1 cellular context compared by ENCODE assay signal in genomic region chr17:82414548-82415281, GRCh38.
TF ChIP-seq lines count a peak whose summit lies in the region.

No MANE protein-coding gene starts in this region.

TF ChIP-seq in K562, 482 proteins besides CTCF, POLR2A, EP300 and RAD21 (continued from another document and continues in another):
- 0 out of 2 replicates have a peak, but pooled peaks have one; percentile 11 for TF ChIP-seq TAL1 (IDR thresholded peaks at IDR 0.05)
- TF ChIP-seq LEF1 (IDR thresholded peaks at IDR 0.05): 0 out of 2 replicates have a peak, but pooled peaks have one; percentile 18
- TF ChIP-seq SREBF1 (IDR thresholded peaks at IDR 0.05; ENCODE audit: borderline replicate concordance, low read depth, low read length): no peak
- no peak for TF ChIP-seq ARID3B (CRISPR knock-in tag; IDR thresholded peaks at IDR 0.05; ENCODE audit: borderline replicate concordance)
- TF ChIP-seq, protein P1, sequence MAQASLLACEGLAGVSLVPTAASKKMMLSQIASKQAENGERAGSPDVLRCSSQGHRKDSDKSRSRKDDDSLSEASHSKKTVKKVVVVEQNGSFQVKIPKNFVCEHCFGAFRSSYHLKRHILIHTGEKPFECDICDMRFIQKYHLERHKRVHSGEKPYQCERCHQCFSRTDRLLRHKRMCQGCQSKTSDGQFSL (CRISPR knock-in tag; IDR thresholded peaks at IDR 0.05): 0 out of 2 replicates have a peak, but pooled peaks have one; percentile 36
- TF ChIP-seq, protein P1 (tag; IDR thresholded peaks at IDR 0.05): no peak
- TF ChIP-seq RCOR1 (IDR thresholded peaks at IDR 0.05; ENCODE audit: borderline replicate concordance in 1 of 2, low read depth in 2 of 2, low read length in 2 of 2): peak in 1 of 2 experiments; percentile 60; a peak in 1 of 4 replicates
- TF ChIP-seq, protein P2, sequence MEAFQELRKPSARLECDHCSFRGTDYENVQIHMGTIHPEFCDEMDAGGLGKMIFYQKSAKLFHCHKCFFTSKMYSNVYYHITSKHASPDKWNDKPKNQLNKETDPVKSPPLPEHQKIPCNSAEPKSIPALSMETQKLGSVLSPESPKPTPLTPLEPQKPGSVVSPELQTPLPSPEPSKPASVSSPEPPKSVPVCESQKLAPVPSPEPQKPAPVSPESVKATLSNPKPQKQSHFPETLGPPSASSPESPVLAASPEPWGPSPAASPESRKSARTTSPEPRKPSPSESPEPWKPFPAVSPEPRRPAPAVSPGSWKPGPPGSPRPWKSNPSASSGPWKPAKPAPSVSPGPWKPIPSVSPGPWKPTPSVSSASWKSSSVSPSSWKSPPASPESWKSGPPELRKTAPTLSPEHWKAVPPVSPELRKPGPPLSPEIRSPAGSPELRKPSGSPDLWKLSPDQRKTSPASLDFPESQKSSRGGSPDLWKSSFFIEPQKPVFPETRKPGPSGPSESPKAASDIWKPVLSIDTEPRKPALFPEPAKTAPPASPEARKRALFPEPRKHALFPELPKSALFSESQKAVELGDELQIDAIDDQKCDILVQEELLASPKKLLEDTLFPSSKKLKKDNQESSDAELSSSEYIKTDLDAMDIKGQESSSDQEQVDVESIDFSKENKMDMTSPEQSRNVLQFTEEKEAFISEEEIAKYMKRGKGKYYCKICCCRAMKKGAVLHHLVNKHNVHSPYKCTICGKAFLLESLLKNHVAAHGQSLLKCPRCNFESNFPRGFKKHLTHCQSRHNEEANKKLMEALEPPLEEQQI (IDR thresholded peaks at IDR 0.05): peak; percentile 87
- TF ChIP-seq EHMT2 (IDR thresholded peaks at IDR 0.05): peak; percentile 99
- TF ChIP-seq SIN3A (IDR thresholded peaks at IDR 0.05; ENCODE audit: borderline replicate concordance in 2 of 2, control insufficient read depth in 1 of 2, low read depth in 2 of 2, low read length in 2 of 2): peak; percentile 95 to 97
- TF ChIP-seq POLR2B (IDR thresholded peaks at IDR 0.05; ENCODE audit: low read depth, partially characterized antibody): peak; percentile 22
- peak; percentile 89 for TF ChIP-seq NCOA1 (IDR thresholded peaks at IDR 0.05; ENCODE audit: low read depth)
- no peak for TF ChIP-seq TCFL5 (CRISPR knock-in tag; conservative IDR thresholded peaks at IDR 0.05)
- TF ChIP-seq E2F1 (CRISPR knock-in tag; IDR thresholded peaks at IDR 0.05): peak; percentile 90
- TF ChIP-seq TEAD1 (CRISPR knock-in tag; IDR thresholded peaks at IDR 0.05): peak in 1 of 2 experiments; percentile 94; a peak in 2 of 4 replicates
- 0 out of 2 replicates have a peak, but pooled peaks have one; percentile 16 for TF ChIP-seq TEAD2 (tag; IDR thresholded peaks at IDR 0.05)
- peak; percentile 72; the same call in 1 of the 2 replicates for TF ChIP-seq ZBTB43 (CRISPR knock-in tag; IDR thresholded peaks at IDR 0.05)
- TF ChIP-seq ETV5 (CRISPR knock-in tag; IDR thresholded peaks at IDR 0.05; ENCODE audit: low read depth): peak; percentile 64; the same call in 1 of the 2 replicates
- TF ChIP-seq NCOA6 (IDR thresholded peaks at IDR 0.05): peak; percentile 61; the same call in 1 of the 2 replicates
- TF ChIP-seq POLR3G (IDR thresholded peaks at IDR 0.05; ENCODE audit: extremely low read depth, insufficient read length, insufficient replicate concordance): no peak
- TF ChIP-seq MYNN (IDR thresholded peaks at IDR 0.05): 0 out of 2 replicates have a peak, but pooled peaks have one; percentile 35
- TF ChIP-seq MYNN (CRISPR knock-in tag; IDR thresholded peaks at IDR 0.05): no peak
- TF ChIP-seq NR2C2 (CRISPR knock-in tag; IDR thresholded peaks at IDR 0.05): peak; percentile 57; the same call in 1 of the 2 replicates
- TF ChIP-seq NR2C2 (tag; IDR thresholded peaks at IDR 0.05): no peak
- peak; percentile 61 for TF ChIP-seq SIN3B (IDR thresholded peaks at IDR 0.05; ENCODE audit: low read depth)
- 0 out of 2 replicates have a peak, but pooled peaks have one; percentile 41 for TF ChIP-seq ZNF197 (CRISPR knock-in tag; IDR thresholded peaks at IDR 0.05; ENCODE audit: low read depth)
- no peak for TF ChIP-seq ZNF24 (IDR thresholded peaks at IDR 0.05)
- peak; percentile 91 for TF ChIP-seq TFAP4 (CRISPR knock-in tag; IDR thresholded peaks at IDR 0.05; ENCODE audit: borderline replicate concordance)
- TF ChIP-seq, protein P3, sequence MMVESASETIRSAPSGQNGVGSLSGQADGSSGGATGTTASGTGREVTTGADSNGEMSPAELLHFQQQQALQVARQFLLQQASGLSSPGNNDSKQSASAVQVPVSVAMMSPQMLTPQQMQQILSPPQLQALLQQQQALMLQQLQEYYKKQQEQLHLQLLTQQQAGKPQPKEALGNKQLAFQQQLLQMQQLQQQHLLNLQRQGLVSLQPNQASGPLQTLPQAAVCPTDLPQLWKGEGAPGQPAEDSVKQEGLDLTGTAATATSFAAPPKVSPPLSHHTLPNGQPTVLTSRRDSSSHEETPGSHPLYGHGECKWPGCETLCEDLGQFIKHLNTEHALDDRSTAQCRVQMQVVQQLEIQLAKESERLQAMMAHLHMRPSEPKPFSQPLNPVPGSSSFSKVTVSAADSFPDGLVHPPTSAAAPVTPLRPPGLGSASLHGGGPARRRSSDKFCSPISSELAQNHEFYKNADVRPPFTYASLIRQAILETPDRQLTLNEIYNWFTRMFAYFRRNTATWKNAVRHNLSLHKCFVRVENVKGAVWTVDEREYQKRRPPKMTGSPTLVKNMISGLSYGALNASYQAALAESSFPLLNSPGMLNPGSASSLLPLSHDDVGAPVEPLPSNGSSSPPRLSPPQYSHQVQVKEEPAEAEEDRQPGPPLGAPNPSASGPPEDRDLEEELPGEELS (CRISPR knock-in tag; IDR thresholded peaks at IDR 0.05; ENCODE audit: borderline replicate concordance): 0 out of 2 replicates have a peak, but pooled peaks have one; percentile 48
- peak in 1 of 2 experiments; percentile 93; a peak in 2 of 4 replicates for TF ChIP-seq HDAC1 (IDR thresholded peaks at IDR 0.05)
- peak; percentile 76 for TF ChIP-seq SMC3 (conservative IDR thresholded peaks at IDR 0.05; ENCODE audit: insufficient read depth, low read depth, low read length)
- TF ChIP-seq NR4A1 (CRISPR knock-in tag; IDR thresholded peaks at IDR 0.05): no peak
- TF ChIP-seq NR4A1 (tag; IDR thresholded peaks at IDR 0.05): peak; percentile 53; the same call in 1 of the 2 replicates
- TF ChIP-seq, protein P4, sequence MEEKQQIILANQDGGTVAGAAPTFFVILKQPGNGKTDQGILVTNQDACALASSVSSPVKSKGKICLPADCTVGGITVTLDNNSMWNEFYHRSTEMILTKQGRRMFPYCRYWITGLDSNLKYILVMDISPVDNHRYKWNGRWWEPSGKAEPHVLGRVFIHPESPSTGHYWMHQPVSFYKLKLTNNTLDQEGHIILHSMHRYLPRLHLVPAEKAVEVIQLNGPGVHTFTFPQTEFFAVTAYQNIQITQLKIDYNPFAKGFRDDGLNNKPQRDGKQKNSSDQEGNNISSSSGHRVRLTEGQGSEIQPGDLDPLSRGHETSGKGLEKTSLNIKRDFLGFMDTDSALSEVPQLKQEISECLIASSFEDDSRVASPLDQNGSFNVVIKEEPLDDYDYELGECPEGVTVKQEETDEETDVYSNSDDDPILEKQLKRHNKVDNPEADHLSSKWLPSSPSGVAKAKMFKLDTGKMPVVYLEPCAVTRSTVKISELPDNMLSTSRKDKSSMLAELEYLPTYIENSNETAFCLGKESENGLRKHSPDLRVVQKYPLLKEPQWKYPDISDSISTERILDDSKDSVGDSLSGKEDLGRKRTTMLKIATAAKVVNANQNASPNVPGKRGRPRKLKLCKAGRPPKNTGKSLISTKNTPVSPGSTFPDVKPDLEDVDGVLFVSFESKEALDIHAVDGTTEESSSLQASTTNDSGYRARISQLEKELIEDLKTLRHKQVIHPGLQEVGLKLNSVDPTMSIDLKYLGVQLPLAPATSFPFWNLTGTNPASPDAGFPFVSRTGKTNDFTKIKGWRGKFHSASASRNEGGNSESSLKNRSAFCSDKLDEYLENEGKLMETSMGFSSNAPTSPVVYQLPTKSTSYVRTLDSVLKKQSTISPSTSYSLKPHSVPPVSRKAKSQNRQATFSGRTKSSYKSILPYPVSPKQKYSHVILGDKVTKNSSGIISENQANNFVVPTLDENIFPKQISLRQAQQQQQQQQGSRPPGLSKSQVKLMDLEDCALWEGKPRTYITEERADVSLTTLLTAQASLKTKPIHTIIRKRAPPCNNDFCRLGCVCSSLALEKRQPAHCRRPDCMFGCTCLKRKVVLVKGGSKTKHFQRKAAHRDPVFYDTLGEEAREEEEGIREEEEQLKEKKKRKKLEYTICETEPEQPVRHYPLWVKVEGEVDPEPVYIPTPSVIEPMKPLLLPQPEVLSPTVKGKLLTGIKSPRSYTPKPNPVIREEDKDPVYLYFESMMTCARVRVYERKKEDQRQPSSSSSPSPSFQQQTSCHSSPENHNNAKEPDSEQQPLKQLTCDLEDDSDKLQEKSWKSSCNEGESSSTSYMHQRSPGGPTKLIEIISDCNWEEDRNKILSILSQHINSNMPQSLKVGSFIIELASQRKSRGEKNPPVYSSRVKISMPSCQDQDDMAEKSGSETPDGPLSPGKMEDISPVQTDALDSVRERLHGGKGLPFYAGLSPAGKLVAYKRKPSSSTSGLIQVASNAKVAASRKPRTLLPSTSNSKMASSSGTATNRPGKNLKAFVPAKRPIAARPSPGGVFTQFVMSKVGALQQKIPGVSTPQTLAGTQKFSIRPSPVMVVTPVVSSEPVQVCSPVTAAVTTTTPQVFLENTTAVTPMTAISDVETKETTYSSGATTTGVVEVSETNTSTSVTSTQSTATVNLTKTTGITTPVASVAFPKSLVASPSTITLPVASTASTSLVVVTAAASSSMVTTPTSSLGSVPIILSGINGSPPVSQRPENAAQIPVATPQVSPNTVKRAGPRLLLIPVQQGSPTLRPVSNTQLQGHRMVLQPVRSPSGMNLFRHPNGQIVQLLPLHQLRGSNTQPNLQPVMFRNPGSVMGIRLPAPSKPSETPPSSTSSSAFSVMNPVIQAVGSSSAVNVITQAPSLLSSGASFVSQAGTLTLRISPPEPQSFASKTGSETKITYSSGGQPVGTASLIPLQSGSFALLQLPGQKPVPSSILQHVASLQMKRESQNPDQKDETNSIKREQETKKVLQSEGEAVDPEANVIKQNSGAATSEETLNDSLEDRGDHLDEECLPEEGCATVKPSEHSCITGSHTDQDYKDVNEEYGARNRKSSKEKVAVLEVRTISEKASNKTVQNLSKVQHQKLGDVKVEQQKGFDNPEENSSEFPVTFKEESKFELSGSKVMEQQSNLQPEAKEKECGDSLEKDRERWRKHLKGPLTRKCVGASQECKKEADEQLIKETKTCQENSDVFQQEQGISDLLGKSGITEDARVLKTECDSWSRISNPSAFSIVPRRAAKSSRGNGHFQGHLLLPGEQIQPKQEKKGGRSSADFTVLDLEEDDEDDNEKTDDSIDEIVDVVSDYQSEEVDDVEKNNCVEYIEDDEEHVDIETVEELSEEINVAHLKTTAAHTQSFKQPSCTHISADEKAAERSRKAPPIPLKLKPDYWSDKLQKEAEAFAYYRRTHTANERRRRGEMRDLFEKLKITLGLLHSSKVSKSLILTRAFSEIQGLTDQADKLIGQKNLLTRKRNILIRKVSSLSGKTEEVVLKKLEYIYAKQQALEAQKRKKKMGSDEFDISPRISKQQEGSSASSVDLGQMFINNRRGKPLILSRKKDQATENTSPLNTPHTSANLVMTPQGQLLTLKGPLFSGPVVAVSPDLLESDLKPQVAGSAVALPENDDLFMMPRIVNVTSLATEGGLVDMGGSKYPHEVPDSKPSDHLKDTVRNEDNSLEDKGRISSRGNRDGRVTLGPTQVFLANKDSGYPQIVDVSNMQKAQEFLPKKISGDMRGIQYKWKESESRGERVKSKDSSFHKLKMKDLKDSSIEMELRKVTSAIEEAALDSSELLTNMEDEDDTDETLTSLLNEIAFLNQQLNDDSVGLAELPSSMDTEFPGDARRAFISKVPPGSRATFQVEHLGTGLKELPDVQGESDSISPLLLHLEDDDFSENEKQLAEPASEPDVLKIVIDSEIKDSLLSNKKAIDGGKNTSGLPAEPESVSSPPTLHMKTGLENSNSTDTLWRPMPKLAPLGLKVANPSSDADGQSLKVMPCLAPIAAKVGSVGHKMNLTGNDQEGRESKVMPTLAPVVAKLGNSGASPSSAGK (IDR thresholded peaks at IDR 0.05): no peak; the same call in 1 of the 2 replicates
- no peak for TF ChIP-seq ETS2 (tag; IDR thresholded peaks at IDR 0.05; ENCODE audit: borderline replicate concordance, poor library complexity, severe bottlenecking)
- TF ChIP-seq RBFOX2 (IDR thresholded peaks at IDR 0.05; ENCODE audit: low read depth, low read length): peak; percentile 13
- TF ChIP-seq JUN (IDR thresholded peaks at IDR 0.05; ENCODE audit: borderline replicate concordance, low read depth, low read length): peak; percentile 25; the same call in 1 of the 2 replicates
- TF ChIP-seq JUN (CRISPR knock-in tag; IDR thresholded peaks at IDR 0.05; ENCODE audit: borderline replicate concordance): peak; percentile 93; the same call in 1 of the 2 replicates
